Comparison of ENCODE assay signal across 8 cellular contexts in the genomic region with DNA sequence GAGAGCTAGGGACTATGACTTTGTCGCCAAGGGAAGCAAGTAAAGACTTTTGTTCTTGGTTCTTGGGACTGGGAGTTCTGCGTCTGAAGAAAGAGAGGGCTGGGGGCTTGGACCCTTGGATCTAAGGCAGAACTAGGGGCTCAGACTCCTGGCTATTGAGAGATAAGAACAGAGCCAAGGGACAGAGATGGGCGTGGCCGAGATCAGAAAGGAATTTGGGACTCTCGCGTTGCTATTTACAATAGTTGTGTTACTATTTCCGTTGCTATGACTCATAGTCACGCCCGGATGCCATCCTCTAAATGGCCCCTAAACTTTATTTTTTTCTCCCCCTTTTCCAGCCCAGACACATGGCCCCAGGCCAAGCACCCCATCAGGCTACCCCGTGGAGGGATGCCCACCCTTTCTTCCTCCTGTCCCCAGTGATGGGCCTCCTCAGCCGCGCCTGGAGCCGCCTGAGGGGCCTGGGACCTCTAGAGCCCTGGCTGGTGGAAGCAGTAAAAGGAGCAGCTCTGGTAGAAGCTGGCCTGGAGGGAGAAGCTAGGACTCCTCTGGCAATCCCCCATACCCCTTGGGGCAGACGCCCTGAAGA.
DNase-seq lines count a peak whose midpoint lies in the region; TF ChIP-seq lines count a peak whose summit lies in the region.

No MANE protein-coding gene starts in this region.

- H3K9ac ChIP-seq in mucosa of stomach (ENCODE audit: low read length): peak overlapping the region; percentile 100

- no peak for TF ChIP-seq POLR2A in erythroblast (IDR thresholded peaks at IDR 0.05; ENCODE audit: low read length)

- H3K9me3 ChIP-seq in mucosa of stomach (ENCODE audit: control insufficient read depth, low read length): no peaks in the 10 kb centered on the region

- peaks cover 51% of the 10 kb centered on the region for H3K4me1 ChIP-seq in mucosa of stomach (ENCODE audit: control insufficient read depth, insufficient read depth, low read length)

- peaks cover 20% of the 10 kb centered on the region for H3K36me3 ChIP-seq in mucosa of stomach (ENCODE audit: control insufficient read depth, insufficient read depth, low read length)

- H3K27me3 ChIP-seq in mucosa of stomach (ENCODE audit: control insufficient read depth, insufficient read depth, low read length): no peaks in the 10 kb centered on the region

- DNase-seq in DMS79 treated with DMSO at 0.1 percent for 48 hours (lab: John Stamatoyannopoulos, UW) (peak; percentile 63), HS-5 (ENCODE audit: low read depth) (peak; percentile 90), OCI-M1 (lab: John Stamatoyannopoulos, UW) (peak; percentile 96), erythroblast (lab: John Stamatoyannopoulos, UW) (peak; percentile 95), NCI-H1092 treated with DMSO at 0.1 percent for 48 hours (lab: John Stamatoyannopoulos, UW) (no peak)
- peak; percentile 74 for DNase-seq in activated T-cell treated with anti-CD3 and anti-CD28 coated beads, Interleukin-2, amount 50 U/mL, for 1 hour
- DNase-seq in stimulated activated CD8-positive, alpha-beta memory T cell treated with anti-CD3 and anti-CD28 coated beads, Interleukin-7, amount 100 ng/mL, for 48 hours (ENCODE audit: extremely low read depth in 1 of 2, low read depth in 1 of 2): peak; percentile 34 to 72

- peak overlapping the region; percentile 98 for H3K4me3 ChIP-seq in mucosa of stomach (ENCODE audit: low read length)
